8 cellular contexts compared by ENCODE assay signal in genomic region chr13:25286308-25286968, GRCh38. TPM values are rescaled to one million over a fixed set of nuclear protein-coding genes. Genes with fewer than 3 reads are reported as not detected.
DNase-seq lines count a peak whose midpoint lies in the region; ATAC-seq and TF ChIP-seq lines count a peak whose summit lies in the region.

No MANE protein-coding gene starts in this region.

- H3K9me3 Mint-ChIP-seq in CD8-positive, alpha-beta T cell, result no peaks in the 10 kb centered on the region
- no peaks in the 10 kb centered on the region for H3K9me3 Mint-ChIP-seq in IgD-negative memory B cell
- no peaks in the 10 kb centered on the region for H3K9me3 Mint-ChIP-seq in dendritic cell treated with granulocyte-macrophage colony-stimulating factor and Interleukin-4, amounts not matched to agents 40 ng/mL and 50 ng/mL, for 4 days

- intact Hi-C loops in CD8-positive, alpha-beta T cell (cut with DNase I, micrococcal nuclease), result loop anchor here (2.0 to 10.0 kb wide), 10 partner anchors 18 to 1966 kb away; partner anchors contain the start of genes CDK8 (in 1 of the 2), MIPEP (in 1 of the 2), RPL21 (in 1 of the 2) and USP12 (in 1 of the 2)
- intact Hi-C loops in dendritic cell treated with granulocyte-macrophage colony-stimulating factor and Interleukin-4, amounts not matched to agents 40 ng/mL and 50 ng/mL, for 4 days (cut with micrococcal nuclease), result no loop called here
- intact Hi-C loops in stomach (cut with DNase I; ENCODE audit: low total_unique reads), result no loop called here

- H3K36me3 Mint-ChIP-seq in CD8-positive, alpha-beta T cell, result peaks cover 21% of the 10 kb centered on the region
- H3K36me3 Mint-ChIP-seq in IgD-negative memory B cell, result peaks cover 5% of the 10 kb centered on the region
- peaks cover 40% of the 10 kb centered on the region for H3K36me3 Mint-ChIP-seq in dendritic cell treated with granulocyte-macrophage colony-stimulating factor and Interleukin-4, amounts not matched to agents 40 ng/mL and 50 ng/mL, for 4 days (ENCODE audit: low read depth)

- CTCF ChIA-PET in CD8-positive, alpha-beta T cell (lab: Charles Lee), result interaction anchor here (0.9 to 2.2 kb wide), 5 partner anchors 8 to 27 kb away, joined by 3 to 14 read pairs (median 4); no protein-coding TSS in a partner anchor

- TF ChIP-seq CTCF in CD8-positive, alpha-beta T cell (IDR thresholded peaks at IDR 0.05), result no peak
- no peak for TF ChIP-seq CTCF in stomach (IDR thresholded peaks at IDR 0.05)

- peak overlapping the region; percentile 99 for H3K27ac Mint-ChIP-seq in CD8-positive, alpha-beta T cell
- peak overlapping the region; percentile 97 to 99 (median 98) for H3K27ac Mint-ChIP-seq in IgD-negative memory B cell
- H3K27ac Mint-ChIP-seq in dendritic cell treated with granulocyte-macrophage colony-stimulating factor and Interleukin-4, amounts not matched to agents 40 ng/mL and 50 ng/mL, for 4 days, result peak overlapping the region; percentile 98

- no peak for TF ChIP-seq EP300 in stomach (IDR thresholded peaks at IDR 0.05)

- H3K36me3 ChIP-seq in CD8-positive, alpha-beta T cell (ENCODE audit: insufficient read depth, low read length), result no peaks in the 10 kb centered on the region
- H3K36me3 ChIP-seq in stomach, result no peaks in the 10 kb centered on the region

- no peaks in the 10 kb centered on the region for H3K27me3 ChIP-seq in CD8-positive, alpha-beta T cell (ENCODE audit: insufficient read depth, low read length)
- peaks cover 0 to 6% (median 0%) of the 10 kb centered on the region in 3 donors for H3K27me3 ChIP-seq in stomach

- no peaks in the 10 kb centered on the region for H3K9me3 ChIP-seq in CD8-positive, alpha-beta T cell (ENCODE audit: low read length)
- no peaks in the 10 kb centered on the region for H3K9me3 ChIP-seq in stomach

- peaks cover 46% of the 10 kb centered on the region for H3K4me1 Mint-ChIP-seq in CD8-positive, alpha-beta T cell (ENCODE audit: low read depth)
- H3K4me1 Mint-ChIP-seq in IgD-negative memory B cell, result peaks cover 25 to 34% (median 32%) of the 10 kb centered on the region in 3 donors
- peaks cover 54% of the 10 kb centered on the region for H3K4me1 Mint-ChIP-seq in dendritic cell treated with granulocyte-macrophage colony-stimulating factor and Interleukin-4, amounts not matched to agents 40 ng/mL and 50 ng/mL, for 4 days (ENCODE audit: low read depth)

- peak overlapping the region; percentile 98 for H3K4me3 Mint-ChIP-seq in CD8-positive, alpha-beta T cell
- H3K4me3 Mint-ChIP-seq in IgD-negative memory B cell, result peak overlapping the region; percentile 89 to 98 (median 94)
- peak overlapping the region; percentile 95 for H3K4me3 Mint-ChIP-seq in dendritic cell treated with granulocyte-macrophage colony-stimulating factor and Interleukin-4, amounts not matched to agents 40 ng/mL and 50 ng/mL, for 4 days

- peak overlapping the region; percentile 94 for H3K27ac ChIP-seq in CD8-positive, alpha-beta T cell (ENCODE audit: low read depth, low read length)
- peak overlapping the region; percentile 89 to 96 (median 91) for H3K27ac ChIP-seq in stomach

- DNase-seq in CD8-positive, alpha-beta T cell, result peak in 4 of 7 experiments; percentile 38 to 66 (median 46)
- DNase-seq in T-helper 2 cell (peak in 3 of 5 experiments; percentile 27 to 77 (median 39)), left kidney (ENCODE audit: low read depth, low spot score) (peak; percentile 65), stomach (no peak), H4 (ENCODE audit: low spot score) (no peak)

- POLR2A ChIA-PET in CD8-positive, alpha-beta T cell (lab: Charles Lee), result interaction anchor here (0.7 to 2.3 kb wide), 2 partner anchors 15 to 839 kb away, joined by 3 to 13 read pairs; partner anchors contain the start of gene NUP58

- TF ChIP-seq POLR2A in stomach (IDR thresholded peaks at IDR 0.05), result no peak

- peak overlapping the region; percentile 83 for H3K4me3 ChIP-seq in CD8-positive, alpha-beta T cell (ENCODE audit: low read depth, low read length)
- H3K4me3 ChIP-seq in stomach, result peak overlapping the region; percentile 85 to 95 (median 92)

- WGBS in stomach, 5 donors, result 9 to 14% (median 11%) methylated on average over 23 to 25 of the region's 25 CpGs

- peak; percentile 41 for ATAC-seq in CD8-positive, alpha-beta T cell
- ATAC-seq in GM19372 (IDR thresholded peaks at IDR 0.05; ENCODE audit: low read depth, unreplicated experiment), result peak; percentile 7

- peaks cover 10% of the 10 kb centered on the region for H3K27me3 Mint-ChIP-seq in CD8-positive, alpha-beta T cell (ENCODE audit: low read depth)
- peaks cover 7% of the 10 kb centered on the region for H3K27me3 Mint-ChIP-seq in IgD-negative memory B cell
- peaks cover 2% of the 10 kb centered on the region for H3K27me3 Mint-ChIP-seq in dendritic cell treated with granulocyte-macrophage colony-stimulating factor and Interleukin-4, amounts not matched to agents 40 ng/mL and 50 ng/mL, for 4 days

- H3K4me1 ChIP-seq in CD8-positive, alpha-beta T cell (ENCODE audit: insufficient read depth, low read length), result peaks cover 31% of the 10 kb centered on the region
- H3K4me1 ChIP-seq in stomach, result peaks cover 3 to 45% (median 24%) of the 10 kb centered on the region in 4 donors

RNA-seq across cellular contexts. Expression of gene MTMR6, which starts 0.8 kb away (rescaled TPM):
- total RNA-seq in CD8-positive, alpha-beta T cell, result 10 to 100 TPM; 41.9 to 44.4 TPM
- polyA plus RNA-seq in IgD-negative memory B cell, result 10.0 TPM
- 10 to 100 TPM in 3 of 5 donors, 1 to 10 TPM in 2; 2.3 to 25.0 (median 19.9) TPM for total RNA-seq in stomach
- 10 to 100 TPM in 1 of 3 donors, 1 to 10 TPM in 2; 5.0 to 12.5 (median 7.8) TPM for polyA plus RNA-seq in stomach
- 13.8 and 15.0 TPM in 2 replicates for total RNA-seq in H4 (2014; rRNA removed; shearing (Covaris generic))

RNA-seq across cellular contexts. Expression of gene NUP58, which starts 15.0 kb away (rescaled TPM):
- 10 to 100 TPM; 73.2 to 78.9 TPM for total RNA-seq in CD8-positive, alpha-beta T cell
- 15.7 TPM for polyA plus RNA-seq in IgD-negative memory B cell
- 10 to 100 TPM in 4 of 5 donors, 1 to 10 TPM in 1; 6.4 to 96.3 (median 54.6) TPM for total RNA-seq in stomach
- polyA plus RNA-seq in stomach, result 10 to 100 TPM in 2 of 3 donors, 1 to 10 TPM in 1; 8.9 to 12.8 (median 11.9) TPM
- total RNA-seq in H4 (2014; rRNA removed; shearing (Covaris generic)), result 32.7 and 35.2 TPM in 2 replicates

Comparison
In these comparisons a context has a peak if more than half of its experiments do, and no peak if none do; other contexts are left out.
1. DNase-seq: peak in CD8-positive, alpha-beta T cell (4 of 7), T-helper 2 cell (3 of 5) and left kidney (single experiment); none in stomach (single experiment) and H4 (single experiment).
2. intact Hi-C loops: an anchor here in CD8-positive, alpha-beta T cell (2.0 to 10.0 kb wide); none called in dendritic cell treated with granulocyte-macrophage colony-stimulating factor and Interleukin-4, amounts not matched to agents 40 ng/mL and 50 ng/mL, for 4 days and stomach.
3. Peak in every context shown above with its lines, with median percentiles within 50 percentile points of each other: H3K27ac Mint-ChIP-seq and H3K4me3 Mint-ChIP-seq.